In genomic region chr3:136078421-136079364, GRCh38 we compare ENCODE assay signal across 7 cellular contexts.
DNase-seq lines count a peak whose midpoint lies in the region; ATAC-seq, FAIRE-seq and TF ChIP-seq lines count a peak whose summit lies in the region.

No MANE protein-coding gene starts in this region.

- peaks cover 2% of the 10 kb centered on the region for H3K4me1 Mint-ChIP-seq in activated B cell treated with CpG ODN at 0.5 μM for 24 hours

- no peak overlapping the region for H3K9ac ChIP-seq in keratinocyte (ENCODE audit: control insufficient read depth, extremely low read depth, insufficient read depth, low read length)

- no peaks in the 10 kb centered on the region for H3K27me3 Mint-ChIP-seq in activated B cell treated with CpG ODN at 0.5 μM for 24 hours

- H3K9me3 Mint-ChIP-seq in activated B cell treated with CpG ODN at 0.5 μM for 24 hours: peaks cover 3% of the 10 kb centered on the region

- H3K4me1 ChIP-seq in keratinocyte (ENCODE audit: control insufficient read depth, extremely low read depth, insufficient read depth, low read length): no peaks in the 10 kb centered on the region

- intact Hi-C loops in activated B cell treated with CpG ODN at 0.5 μM for 24 hours (cut with micrococcal nuclease): loop anchor here (2.0 to 5.0 kb wide), 6 partner anchors 118 to 954 kb away; partner anchors contain the start of gene MSL2

- no peak overlapping the region for H2AFZ ChIP-seq in keratinocyte (ENCODE audit: control insufficient read depth, low read length)

- peaks cover 0 to 7% of the 10 kb centered on the region in 2 experiments for H3K36me3 ChIP-seq in keratinocyte (ENCODE audit: control insufficient read depth in 2 of 2, extremely low read depth in 1 of 2, insufficient read depth in 2 of 2, low read length in 2 of 2)

- no peak overlapping the region for H3K4me3 Mint-ChIP-seq in activated B cell treated with CpG ODN at 0.5 μM for 24 hours

- H3K4me3 ChIP-seq in keratinocyte (ENCODE audit: control insufficient read depth in 2 of 3, extremely low read depth in 1 of 3, insufficient read depth in 2 of 3, low read depth in 1 of 3, low read length in 3 of 3): no peak overlapping the region

- POLR2A ChIA-PET in activated B cell treated with CpG ODN at 0.5 μM for 24 hours (lab: Charles Lee): interaction anchor here (0.9 to 1.0 kb wide), 2 partner anchors 118 to 674 kb away, joined by 3 to 6 read pairs; partner anchors contain the start of genes MSL2 and STAG1

- CTCF ChIA-PET in activated B cell treated with CpG ODN at 0.5 μM for 24 hours (lab: Charles Lee): interaction anchor here (0.7 to 4.9 kb wide), 12 partner anchors 9 to 938 kb away, joined by 3 to 27 read pairs (median 4); partner anchors contain the start of genes MSL2, PCCB and STAG1

- H4K20me1 ChIP-seq in keratinocyte (ENCODE audit: control insufficient read depth, extremely low read depth, insufficient read depth, low read length): no peaks in the 10 kb centered on the region

- H3K9me1 ChIP-seq in keratinocyte (ENCODE audit: control insufficient read depth, extremely low read depth, insufficient read depth, low read length): no peaks in the 10 kb centered on the region

- peak; percentile 43 for TF ChIP-seq CTCF in activated B cell treated with CpG ODN at 0.5 μM for 24 hours (IDR thresholded peaks at IDR 0.05)
- peak in 2 of 3 experiments; percentile 37 to 62 for TF ChIP-seq CTCF in keratinocyte (optimal IDR thresholded peaks at IDR 0.05 in 1 of 3, IDR thresholded peaks at IDR 0.05 in 1 of 3, conservative IDR thresholded peaks at IDR 0.05 in 1 of 3; ENCODE audit: extremely low read depth in 1 of 3, insufficient read depth in 2 of 3, low read length in 3 of 3)

- H3K36me3 Mint-ChIP-seq in activated B cell treated with CpG ODN at 0.5 μM for 24 hours (ENCODE audit: low read depth): no peaks in the 10 kb centered on the region

- no peak overlapping the region for H3K27ac Mint-ChIP-seq in activated B cell treated with CpG ODN at 0.5 μM for 24 hours

- no peaks in the 10 kb centered on the region for H3K79me2 ChIP-seq in keratinocyte (ENCODE audit: control insufficient read depth, insufficient read depth, low read length)

- no peaks in the 10 kb centered on the region for H3K27me3 ChIP-seq in keratinocyte (ENCODE audit: control insufficient read depth, extremely low read depth, insufficient read depth, low read length)

- H3K4me2 ChIP-seq in keratinocyte (ENCODE audit: control insufficient read depth, extremely low read depth, insufficient read depth, low read depth, low read length): no peak overlapping the region

- dilution Hi-C loops in keratinocyte (cut with MboI; ENCODE audit: extremely low pct_ligation_motif_present, low sequenced_read_pairs): no loop called here

- H3K27ac ChIP-seq in keratinocyte (ENCODE audit: control insufficient read depth, insufficient read depth, low read length): no peak overlapping the region

- DNase-seq in GM03348 (ENCODE audit: low spot score): peak; percentile 54
- peak; percentile 29 for DNase-seq in MV-4-11 (lab: John Stamatoyannopoulos, UW)
- DNase-seq in activated B cell treated with CpG ODN at 0.5 μM for 24 hours: no peak
- no peak for DNase-seq in keratinocyte (ENCODE audit: low read depth, low spot score)
- no peak for DNase-seq in activated effector memory CD4-positive, alpha-beta T cell treated with Interleukin-2 at 50 U/mL for 16 hours

- H3K9me3 ChIP-seq in keratinocyte (ENCODE audit: control insufficient read depth, low read depth, low read length): no peaks in the 10 kb centered on the region

- FAIRE-seq in keratinocyte (lab: Jason Lieb, UNC): no peak

- ATAC-seq in activated B cell treated with CpG ODN at 0.5 μM for 24 hours (ENCODE audit: low read depth): no peak
- no peak for ATAC-seq in HG03460 (IDR thresholded peaks at IDR 0.05; ENCODE audit: unreplicated experiment)
- ATAC-seq in HG03520 (IDR thresholded peaks at IDR 0.05; ENCODE audit: unreplicated experiment): no peak

Comparison
In these comparisons a context has a peak if more than half of its experiments do, and no peak if none do; other contexts are left out.
1. DNase-seq: peak in GM03348 (single experiment) and MV-4-11 (single experiment); none in activated B cell treated with CpG ODN at 0.5 μM for 24 hours (single experiment), keratinocyte (single experiment) and activated effector memory CD4-positive, alpha-beta T cell treated with Interleukin-2 at 50 U/mL for 16 hours (single experiment).